Comparison of ENCODE assay signal across 1 cellular context in the genomic region with DNA sequence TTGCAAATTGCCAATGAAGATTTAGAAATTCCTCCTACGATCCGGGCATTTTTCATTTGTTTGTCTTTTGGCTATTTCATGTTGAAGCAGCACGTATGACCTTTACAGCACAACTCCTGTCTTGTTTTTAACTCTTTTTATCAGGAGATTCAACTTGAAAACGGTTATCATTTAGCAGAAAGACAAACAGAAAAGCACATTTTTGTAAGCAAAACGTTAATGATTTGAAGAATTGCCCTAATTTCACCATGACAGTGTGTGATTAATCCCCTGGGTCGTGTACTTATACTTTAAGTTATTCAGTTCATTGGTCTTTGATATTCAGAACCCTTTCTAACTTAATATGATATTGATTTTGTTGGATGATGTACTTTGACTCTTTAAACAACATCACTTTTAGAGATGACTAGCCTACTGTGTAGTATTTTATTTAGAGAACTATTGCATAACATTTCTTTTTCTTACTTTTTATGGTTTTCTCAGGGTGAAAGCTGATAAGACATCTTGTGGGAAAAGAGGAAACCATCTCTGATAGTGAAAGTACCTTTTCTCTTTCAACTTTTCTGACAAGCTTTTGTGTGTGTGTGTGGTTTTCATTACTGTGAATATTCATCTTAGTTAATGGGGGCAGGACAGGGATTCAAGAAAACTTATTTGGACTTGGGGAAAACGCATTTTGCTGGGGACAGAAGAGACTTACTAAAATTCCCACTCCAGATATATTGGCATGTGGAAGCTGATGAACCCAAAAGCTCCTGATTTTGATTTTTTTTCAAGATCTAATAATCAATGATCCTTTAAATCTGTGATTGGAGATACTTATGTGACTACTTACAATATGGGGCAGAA.
TF ChIP-seq lines count a peak whose summit lies in the region.

No MANE protein-coding gene starts in this region.

TF ChIP-seq in HepG2, 621 proteins besides CTCF, POLR2A, EP300 and RAD21 (continued from another document and continues in another):
- TF ChIP-seq ZNF768 (CRISPR knock-in tag; IDR thresholded peaks at IDR 0.05) (no peak), ZFP36L2 (CRISPR knock-in tag; IDR thresholded peaks at IDR 0.05) (no peak), CENPX (CRISPR knock-in tag; IDR thresholded peaks at IDR 0.05) (no peak), GATA4 (IDR thresholded peaks at IDR 0.05; ENCODE audit: borderline replicate concordance, low read depth) (peak; percentile 95), ZNF225 (CRISPR knock-in tag; IDR thresholded peaks at IDR 0.05) (no peak), ZNF747 (CRISPR knock-in tag; IDR thresholded peaks at IDR 0.05; ENCODE audit: borderline replicate concordance) (no peak), NRL (CRISPR knock-in tag; IDR thresholded peaks at IDR 0.05; ENCODE audit: borderline replicate concordance) (no peak), HMG20B (CRISPR knock-in tag; conservative IDR thresholded peaks at IDR 0.05) (peak; percentile 90), MIER3 (CRISPR knock-in tag; IDR thresholded peaks at IDR 0.05; ENCODE audit: borderline replicate concordance) (no peak), ZNF503 (CRISPR knock-in tag; IDR thresholded peaks at IDR 0.05) (peak; percentile 98), POLR2G (IDR thresholded peaks at IDR 0.05; ENCODE audit: low read depth, low read length) (no peak), SP2 (CRISPR knock-in tag; IDR thresholded peaks at IDR 0.05) (no peak), GTF2F1 (IDR thresholded peaks at IDR 0.05; ENCODE audit: low read length) (no peak), MXI1 (IDR thresholded peaks at IDR 0.05; ENCODE audit: borderline replicate concordance, low read depth, low read length) (peak; percentile 6; the same call in 1 of the 3 replicates), ARID4A (CRISPR knock-in tag; IDR thresholded peaks at IDR 0.05; ENCODE audit: borderline replicate concordance) (no peak), HHEX (CRISPR knock-in tag; IDR thresholded peaks at IDR 0.05) (peak; percentile 93), ZKSCAN1 (IDR thresholded peaks at IDR 0.05; ENCODE audit: low read length) (no peak), TARDBP (CRISPR knock-in tag; IDR thresholded peaks at IDR 0.05) (peak; percentile 80; the same call in 1 of the 2 replicates), TBP (CRISPR knock-in tag; IDR thresholded peaks at IDR 0.05) (no peak), REXO4 (CRISPR knock-in tag; IDR thresholded peaks at IDR 0.05; ENCODE audit: borderline replicate concordance) (no peak), HOXA3 (CRISPR knock-in tag; IDR thresholded peaks at IDR 0.05) (no peak), ZNF484 (CRISPR knock-in tag; IDR thresholded peaks at IDR 0.05; ENCODE audit: borderline replicate concordance, low read depth) (no peak), HMGXB3 (CRISPR knock-in tag; IDR thresholded peaks at IDR 0.05; ENCODE audit: borderline replicate concordance) (no peak), RXRB (CRISPR knock-in tag; IDR thresholded peaks at IDR 0.05; ENCODE audit: borderline replicate concordance) (peak; percentile 89), ETV6 (CRISPR knock-in tag; conservative IDR thresholded peaks at IDR 0.05) (no peak), BCL6 (CRISPR knock-in tag; IDR thresholded peaks at IDR 0.05) (peak; percentile 80), PTBP1 (IDR thresholded peaks at IDR 0.05; ENCODE audit: low read depth, low read length, poor library complexity, severe bottlenecking) (no peak), CHD4 (IDR thresholded peaks at IDR 0.05; ENCODE audit: borderline replicate concordance, low read length) (peak; percentile 69; the same call in 1 of the 2 replicates), EHMT2 (IDR thresholded peaks at IDR 0.05; ENCODE audit: borderline replicate concordance, low read depth, low read length) (no peak; the same call in 1 of the 2 replicates), ARNT2 (CRISPR knock-in tag; IDR thresholded peaks at IDR 0.05; ENCODE audit: low read depth) (0 out of 2 replicates have a peak, but pooled peaks have one; percentile 53), ZMYM4 (CRISPR knock-in tag; IDR thresholded peaks at IDR 0.05) (no peak), RORA (CRISPR knock-in tag; IDR thresholded peaks at IDR 0.05) (peak; percentile 97; the same call in 1 of the 2 replicates), FIP1L1 (IDR thresholded peaks at IDR 0.05; ENCODE audit: borderline replicate concordance, insufficient read depth, low read depth, low read length) (no peak), ZNF720 (CRISPR knock-in tag; IDR thresholded peaks at IDR 0.05) (no peak), ZNF850 (CRISPR knock-in tag; conservative IDR thresholded peaks at IDR 0.05) (no peak)
- TF ChIP-seq, protein P1, sequence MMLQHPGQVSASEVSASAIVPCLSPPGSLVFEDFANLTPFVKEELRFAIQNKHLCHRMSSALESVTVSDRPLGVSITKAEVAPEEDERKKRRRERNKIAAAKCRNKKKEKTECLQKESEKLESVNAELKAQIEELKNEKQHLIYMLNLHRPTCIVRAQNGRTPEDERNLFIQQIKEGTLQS (CRISPR knock-in tag; IDR thresholded peaks at IDR 0.05), result 0 out of 2 replicates have a peak, but pooled peaks have one; percentile 39
- TF ChIP-seq, protein P2, sequence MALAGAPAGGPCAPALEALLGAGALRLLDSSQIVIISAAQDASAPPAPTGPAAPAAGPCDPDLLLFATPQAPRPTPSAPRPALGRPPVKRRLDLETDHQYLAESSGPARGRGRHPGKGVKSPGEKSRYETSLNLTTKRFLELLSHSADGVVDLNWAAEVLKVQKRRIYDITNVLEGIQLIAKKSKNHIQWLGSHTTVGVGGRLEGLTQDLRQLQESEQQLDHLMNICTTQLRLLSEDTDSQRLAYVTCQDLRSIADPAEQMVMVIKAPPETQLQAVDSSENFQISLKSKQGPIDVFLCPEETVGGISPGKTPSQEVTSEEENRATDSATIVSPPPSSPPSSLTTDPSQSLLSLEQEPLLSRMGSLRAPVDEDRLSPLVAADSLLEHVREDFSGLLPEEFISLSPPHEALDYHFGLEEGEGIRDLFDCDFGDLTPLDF (CRISPR knock-in tag; IDR thresholded peaks at IDR 0.05), result no peak
- TF ChIP-seq, protein P3, sequence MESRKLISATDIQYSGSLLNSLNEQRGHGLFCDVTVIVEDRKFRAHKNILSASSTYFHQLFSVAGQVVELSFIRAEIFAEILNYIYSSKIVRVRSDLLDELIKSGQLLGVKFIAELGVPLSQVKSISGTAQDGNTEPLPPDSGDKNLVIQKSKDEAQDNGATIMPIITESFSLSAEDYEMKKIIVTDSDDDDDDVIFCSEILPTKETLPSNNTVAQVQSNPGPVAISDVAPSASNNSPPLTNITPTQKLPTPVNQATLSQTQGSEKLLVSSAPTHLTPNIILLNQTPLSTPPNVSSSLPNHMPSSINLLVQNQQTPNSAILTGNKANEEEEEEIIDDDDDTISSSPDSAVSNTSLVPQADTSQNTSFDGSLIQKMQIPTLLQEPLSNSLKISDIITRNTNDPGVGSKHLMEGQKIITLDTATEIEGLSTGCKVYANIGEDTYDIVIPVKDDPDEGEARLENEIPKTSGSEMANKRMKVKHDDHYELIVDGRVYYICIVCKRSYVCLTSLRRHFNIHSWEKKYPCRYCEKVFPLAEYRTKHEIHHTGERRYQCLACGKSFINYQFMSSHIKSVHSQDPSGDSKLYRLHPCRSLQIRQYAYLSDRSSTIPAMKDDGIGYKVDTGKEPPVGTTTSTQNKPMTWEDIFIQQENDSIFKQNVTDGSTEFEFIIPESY (CRISPR knock-in tag; IDR thresholded peaks at IDR 0.05), result no peak
- TF ChIP-seq, protein P4, sequence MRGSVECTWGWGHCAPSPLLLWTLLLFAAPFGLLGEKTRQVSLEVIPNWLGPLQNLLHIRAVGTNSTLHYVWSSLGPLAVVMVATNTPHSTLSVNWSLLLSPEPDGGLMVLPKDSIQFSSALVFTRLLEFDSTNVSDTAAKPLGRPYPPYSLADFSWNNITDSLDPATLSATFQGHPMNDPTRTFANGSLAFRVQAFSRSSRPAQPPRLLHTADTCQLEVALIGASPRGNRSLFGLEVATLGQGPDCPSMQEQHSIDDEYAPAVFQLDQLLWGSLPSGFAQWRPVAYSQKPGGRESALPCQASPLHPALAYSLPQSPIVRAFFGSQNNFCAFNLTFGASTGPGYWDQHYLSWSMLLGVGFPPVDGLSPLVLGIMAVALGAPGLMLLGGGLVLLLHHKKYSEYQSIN (CRISPR knock-in tag; IDR thresholded peaks at IDR 0.05; ENCODE audit: borderline replicate concordance), result no peak
